In the genomic region with DNA sequence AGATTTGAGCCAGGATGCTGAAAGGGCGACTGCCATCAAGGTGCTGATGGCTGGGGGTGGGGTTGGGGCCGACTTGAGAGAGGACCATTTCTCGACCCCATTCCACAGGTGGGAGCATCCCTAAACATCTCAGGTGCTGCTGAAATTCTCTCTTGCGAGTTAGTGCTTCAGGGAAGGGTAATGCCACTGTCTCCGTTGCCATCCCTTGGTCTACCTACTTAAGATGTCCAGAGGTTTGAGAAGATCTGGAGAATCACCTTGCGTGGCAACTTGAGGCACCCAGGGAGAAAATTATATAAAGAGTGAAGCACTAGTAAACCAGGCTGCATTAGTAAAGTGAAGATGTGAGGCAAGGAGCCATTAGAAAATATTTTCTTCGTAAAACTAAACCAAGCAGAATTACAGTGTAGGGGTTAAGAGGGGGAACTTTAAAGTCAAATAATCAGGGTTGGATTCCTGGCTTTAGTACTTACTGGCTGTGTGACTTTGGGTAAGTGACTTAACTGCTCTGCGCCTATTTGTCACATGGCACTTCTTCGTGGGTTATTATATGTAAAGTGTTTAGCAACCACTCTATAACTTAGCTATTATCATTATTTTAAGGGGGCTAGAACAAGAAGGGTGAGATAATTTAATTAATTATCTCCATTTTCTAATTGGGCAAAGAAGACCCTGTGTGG, we compare ENCODE assay signal across 9 cellular contexts. TPM values are rescaled to one million over a fixed set of nuclear protein-coding genes. Genes with fewer than 3 reads are reported as not detected.
DNase-seq lines count a peak whose midpoint lies in the region; ATAC-seq and TF ChIP-seq lines count a peak whose summit lies in the region.
"Had no signal": no experiment of that assay in that cellular context is flagged by ENCODE, and none has a peak within 500 bp of the region (broad histone marks: within the 10 kb centered on the region; RNA-seq: fewer than 3 reads in every experiment).

No MANE protein-coding gene starts in this region.

- no peak for ATAC-seq in GM18511 (IDR thresholded peaks at IDR 0.05; ENCODE audit: unreplicated experiment)
- no peak for ATAC-seq in omental fat pad (ENCODE audit: low FRiP score)

- peak overlapping the region; percentile 28 to 80 for H3K4me3 ChIP-seq in CD4-positive, alpha-beta memory T cell (ENCODE audit: low read length in 2 of 2)
- H3K4me3 ChIP-seq in NT2/D1 (ENCODE audit: insufficient read length, low read depth) (peak overlapping the region; percentile 71), osteoblast (ENCODE audit: insufficient read depth, low read length) (peak overlapping the region; percentile 83)

- DNase-seq in CD4-positive, alpha-beta memory T cell, result no peak
- no peak for DNase-seq in NT2/D1 (ENCODE audit: low read depth, low spot score)
- no peak for DNase-seq in endothelial cell (ENCODE audit: low spot score)
- no peak for DNase-seq in osteoblast (ENCODE audit: insufficient read length, low spot score, missing footprints)
- no peak for DNase-seq in GM10266 (ENCODE audit: extremely low spot score)
- DNase-seq in omental fat pad (ENCODE audit: low spot score), result no peak
- DNase-seq in HUDEP-2 (lab: John Stamatoyannopoulos, UW; ENCODE audit: unreplicated experiment in 76 of 76), result no peak
- DNase-seq: NCI-H1105 had no signal

- peak overlapping the region; percentile 86 for H2AFZ ChIP-seq in osteoblast (ENCODE audit: low read length)

- no peaks in the 10 kb centered on the region for H3K36me3 ChIP-seq in CD4-positive, alpha-beta memory T cell (ENCODE audit: insufficient read depth, low read length)
- H3K36me3 ChIP-seq in NT2/D1 (ENCODE audit: insufficient read depth, insufficient read length, low read length), result no peaks in the 10 kb centered on the region
- no peaks in the 10 kb centered on the region for H3K36me3 ChIP-seq in osteoblast (ENCODE audit: insufficient read depth, low read length)

- intact Hi-C loops in CD4-positive, alpha-beta memory T cell (cut with micrococcal nuclease), result no loop called here

- H3K27me3 Mint-ChIP-seq in CD4-positive, alpha-beta memory T cell, result no peaks in the 10 kb centered on the region
- H3K27me3 Mint-ChIP-seq in endothelial cell (ENCODE audit: unreplicated experiment), result peaks cover 9% of the 10 kb centered on the region

- no peaks in the 10 kb centered on the region for H3K9me3 ChIP-seq in CD4-positive, alpha-beta memory T cell (ENCODE audit: control insufficient read depth in 1 of 2, low read length in 2 of 2)
- no peaks in the 10 kb centered on the region for H3K9me3 ChIP-seq in NT2/D1 (ENCODE audit: insufficient read depth, low read length)
- no peaks in the 10 kb centered on the region for H3K9me3 ChIP-seq in osteoblast (ENCODE audit: low read depth, low read length)

- CTCF ChIA-PET in CD4-positive, alpha-beta memory T cell (lab: Charles Lee; ENCODE audit: partially characterized antibody), result interaction anchor here (1.1 to 3.0 kb wide), 2 partner anchors 224 to 225 kb away, joined by 3 to 15 read pairs; no protein-coding TSS in a partner anchor

- H3K4me2 ChIP-seq in osteoblast (ENCODE audit: insufficient read depth, low read length), result peak overlapping the region; percentile 84

- peaks cover 7% of the 10 kb centered on the region for H4K20me1 ChIP-seq in osteoblast (ENCODE audit: insufficient read depth, low read length)

- H3K27me3 ChIP-seq in CD4-positive, alpha-beta memory T cell (ENCODE audit: insufficient read depth, low read length), result no peaks in the 10 kb centered on the region
- H3K27me3 ChIP-seq in NT2/D1 (ENCODE audit: insufficient read depth, insufficient read length) (peaks cover 60% of the 10 kb centered on the region), osteoblast (ENCODE audit: insufficient read depth, low read length) (no peaks in the 10 kb centered on the region)

- peak overlapping the region; percentile 86 to 97 (median 90) for H3K4me3 Mint-ChIP-seq in CD4-positive, alpha-beta memory T cell
- peak overlapping the region; percentile 68 for H3K4me3 Mint-ChIP-seq in endothelial cell (ENCODE audit: unreplicated experiment)

- H3K9me3 Mint-ChIP-seq in CD4-positive, alpha-beta memory T cell, result peaks cover 0 to 6% (median 0%) of the 10 kb centered on the region in 8 donors
- H3K9me3 Mint-ChIP-seq in endothelial cell (ENCODE audit: unreplicated experiment), result no peaks in the 10 kb centered on the region

- peak overlapping the region; percentile 92 to 97 (median 93) for H3K27ac Mint-ChIP-seq in CD4-positive, alpha-beta memory T cell
- H3K27ac Mint-ChIP-seq in endothelial cell (ENCODE audit: unreplicated experiment), result no peak overlapping the region

- peaks cover 32% of the 10 kb centered on the region for H3K79me2 ChIP-seq in osteoblast (ENCODE audit: insufficient read depth, low read length)

- peak overlapping the region; percentile 73 for H3K27ac ChIP-seq in CD4-positive, alpha-beta memory T cell (ENCODE audit: low read depth, low read length)
- H3K27ac ChIP-seq in osteoblast (ENCODE audit: low read depth, low read length), result peak overlapping the region; percentile 42

- TF ChIP-seq CTCF in endothelial cell (IDR thresholded peaks at IDR 0.05; ENCODE audit: unreplicated experiment) (no peak), osteoblast (IDR thresholded peaks at IDR 0.05; ENCODE audit: extremely low read depth, low read depth, low read length) (no peak), GM10266 (IDR thresholded peaks at IDR 0.05; ENCODE audit: control insufficient read depth, insufficient read depth, low read depth, missing control alignments) (no peak), omental fat pad (IDR thresholded peaks at IDR 0.05) (no peak)

- peak overlapping the region; percentile 39 for H3K9ac ChIP-seq in NT2/D1 (ENCODE audit: insufficient read length, low read depth)

- H3K36me3 Mint-ChIP-seq in CD4-positive, alpha-beta memory T cell, result peaks cover 0 to 14% of the 10 kb centered on the region in 2 donors
- H3K36me3 Mint-ChIP-seq in endothelial cell (ENCODE audit: low read depth, unreplicated experiment), result peaks cover 5% of the 10 kb centered on the region

- POLR2A ChIA-PET in CD4-positive, alpha-beta memory T cell (lab: Charles Lee; ENCODE audit: partially characterized antibody), result interaction anchor here (1.0 to 4.2 kb wide), 6 partner anchors 17 to 227 kb away, joined by 3 to 51 read pairs (median 26); no protein-coding TSS in a partner anchor

- peaks cover 63% of the 10 kb centered on the region for H3K4me1 ChIP-seq in CD4-positive, alpha-beta memory T cell (ENCODE audit: insufficient read depth, low read length)
- peaks cover 2% of the 10 kb centered on the region for H3K4me1 ChIP-seq in NT2/D1 (ENCODE audit: insufficient read depth, insufficient read length)
- peaks cover 36% of the 10 kb centered on the region for H3K4me1 ChIP-seq in osteoblast (ENCODE audit: insufficient read depth, low read length)

- H3K4me1 Mint-ChIP-seq in CD4-positive, alpha-beta memory T cell, result peaks cover 43 to 69% (median 55%) of the 10 kb centered on the region in 4 donors
- peaks cover 61% of the 10 kb centered on the region for H3K4me1 Mint-ChIP-seq in endothelial cell (ENCODE audit: unreplicated experiment)

RNA-seq across cellular contexts. Expression of gene RFTN1, which starts 0.7 kb away (rescaled TPM):
- total RNA-seq in CD4-positive, alpha-beta memory T cell, result 10 to 100 TPM; 47.1 to 59.7 TPM
- 10 to 100 TPM; 38.3 to 57.0 TPM for polyA plus RNA-seq in CD4-positive, alpha-beta memory T cell
- total RNA-seq in endothelial cell (ENCODE audit: unreplicated experiment), result 41.8 TPM
- total RNA-seq in osteoblast, result 94.6 and 99.2 TPM in 2 replicates
- 10 to 100 TPM; 42.4 to 94.4 (median 62.5) TPM for total RNA-seq in omental fat pad
